ENCODE assay signal across 1 cellular context in genomic region chr17:19346351-19347255, GRCh38.
TF ChIP-seq lines count a peak whose summit lies in the region.

No MANE protein-coding gene starts in this region.

TF ChIP-seq in GM23338, 12 proteins besides CTCF, POLR2A, EP300 and RAD21 (continued from another document):
- TF ChIP-seq, protein P1, sequence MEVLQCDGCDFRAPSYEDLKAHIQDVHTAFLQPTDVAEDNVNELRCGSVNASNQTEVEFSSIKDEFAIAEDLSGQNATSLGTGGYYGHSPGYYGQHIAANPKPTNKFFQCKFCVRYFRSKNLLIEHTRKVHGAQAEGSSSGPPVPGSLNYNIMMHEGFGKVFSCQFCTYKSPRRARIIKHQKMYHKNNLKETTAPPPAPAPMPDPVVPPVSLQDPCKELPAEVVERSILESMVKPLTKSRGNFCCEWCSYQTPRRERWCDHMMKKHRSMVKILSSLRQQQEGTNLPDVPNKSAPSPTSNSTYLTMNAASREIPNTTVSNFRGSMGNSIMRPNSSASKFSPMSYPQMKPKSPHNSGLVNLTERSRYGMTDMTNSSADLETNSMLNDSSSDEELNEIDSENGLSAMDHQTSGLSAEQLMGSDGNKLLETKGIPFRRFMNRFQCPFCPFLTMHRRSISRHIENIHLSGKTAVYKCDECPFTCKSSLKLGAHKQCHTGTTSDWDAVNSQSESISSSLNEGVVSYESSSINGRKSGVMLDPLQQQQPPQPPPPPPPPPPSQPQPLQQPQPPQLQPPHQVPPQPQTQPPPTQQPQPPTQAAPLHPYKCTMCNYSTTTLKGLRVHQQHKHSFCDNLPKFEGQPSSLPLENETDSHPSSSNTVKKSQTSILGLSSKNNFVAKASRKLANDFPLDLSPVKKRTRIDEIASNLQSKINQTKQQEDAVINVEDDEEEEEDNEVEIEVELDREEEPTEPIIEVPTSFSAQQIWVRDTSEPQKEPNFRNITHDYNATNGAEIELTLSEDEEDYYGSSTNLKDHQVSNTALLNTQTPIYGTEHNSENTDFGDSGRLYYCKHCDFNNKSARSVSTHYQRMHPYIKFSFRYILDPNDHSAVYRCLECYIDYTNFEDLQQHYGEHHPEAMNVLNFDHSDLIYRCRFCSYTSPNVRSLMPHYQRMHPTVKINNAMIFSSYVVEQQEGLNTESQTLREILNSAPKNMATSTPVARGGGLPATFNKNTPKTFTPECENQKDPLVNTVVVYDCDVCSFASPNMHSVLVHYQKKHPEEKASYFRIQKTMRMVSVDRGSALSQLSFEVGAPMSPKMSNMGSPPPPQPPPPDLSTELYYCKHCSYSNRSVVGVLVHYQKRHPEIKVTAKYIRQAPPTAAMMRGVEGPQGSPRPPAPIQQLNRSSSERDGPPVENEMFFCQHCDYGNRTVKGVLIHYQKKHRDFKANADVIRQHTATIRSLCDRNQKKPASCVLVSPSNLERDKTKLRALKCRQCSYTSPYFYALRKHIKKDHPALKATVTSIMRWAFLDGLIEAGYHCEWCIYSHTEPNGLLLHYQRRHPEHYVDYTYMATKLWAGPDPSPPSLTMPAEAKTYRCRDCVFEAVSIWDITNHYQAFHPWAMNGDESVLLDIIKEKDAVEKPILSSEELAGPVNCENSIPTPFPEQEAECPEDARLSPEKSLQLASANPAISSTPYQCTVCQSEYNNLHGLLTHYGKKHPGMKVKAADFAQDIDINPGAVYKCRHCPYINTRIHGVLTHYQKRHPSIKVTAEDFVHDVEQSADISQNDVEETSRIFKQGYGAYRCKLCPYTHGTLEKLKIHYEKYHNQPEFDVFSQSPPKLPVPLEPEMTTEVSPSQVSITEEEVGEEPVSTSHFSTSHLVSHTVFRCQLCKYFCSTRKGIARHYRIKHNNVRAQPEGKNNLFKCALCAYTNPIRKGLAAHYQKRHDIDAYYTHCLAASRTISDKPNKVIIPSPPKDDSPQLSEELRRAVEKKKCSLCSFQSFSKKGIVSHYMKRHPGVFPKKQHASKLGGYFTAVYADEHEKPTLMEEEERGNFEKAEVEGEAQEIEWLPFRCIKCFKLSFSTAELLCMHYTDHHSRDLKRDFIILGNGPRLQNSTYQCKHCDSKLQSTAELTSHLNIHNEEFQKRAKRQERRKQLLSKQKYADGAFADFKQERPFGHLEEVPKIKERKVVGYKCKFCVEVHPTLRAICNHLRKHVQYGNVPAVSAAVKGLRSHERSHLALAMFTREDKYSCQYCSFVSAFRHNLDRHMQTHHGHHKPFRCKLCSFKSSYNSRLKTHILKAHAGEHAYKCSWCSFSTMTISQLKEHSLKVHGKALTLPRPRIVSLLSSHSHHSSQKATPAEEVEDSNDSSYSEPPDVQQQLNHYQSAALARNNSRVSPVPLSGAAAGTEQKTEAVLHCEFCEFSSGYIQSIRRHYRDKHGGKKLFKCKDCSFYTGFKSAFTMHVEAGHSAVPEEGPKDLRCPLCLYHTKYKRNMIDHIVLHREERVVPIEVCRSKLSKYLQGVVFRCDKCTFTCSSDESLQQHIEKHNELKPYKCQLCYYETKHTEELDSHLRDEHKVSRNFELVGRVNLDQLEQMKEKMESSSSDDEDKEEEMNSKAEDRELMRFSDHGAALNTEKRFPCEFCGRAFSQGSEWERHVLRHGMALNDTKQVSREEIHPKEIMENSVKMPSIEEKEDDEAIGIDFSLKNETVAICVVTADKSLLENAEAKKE (CRISPR knock-in tag; IDR thresholded peaks at IDR 0.05) = no peak
- no peak for TF ChIP-seq ZNF331 (CRISPR knock-in tag; IDR thresholded peaks at IDR 0.05; ENCODE audit: low read depth)
- TF ChIP-seq EZH2phosphoT487 (IDR thresholded peaks at IDR 0.05; ENCODE audit: unreplicated experiment) = no peak
